ENCODE assay signal across 17 cellular contexts in genomic region chr12:48261773-48262172, GRCh38.
"Had no signal": no experiment of that assay in that cellular context is flagged by ENCODE, and none has a peak within 500 bp of the region (broad histone marks: within the 10 kb centered on the region; RNA-seq: fewer than 3 reads in every experiment).

No MANE protein-coding gene starts in this region.

- H3K4me1 ChIP-seq: stomach, suprapubic skin, testis, thyroid gland, tibial artery, tibial nerve, transverse colon, upper lobe of left lung, upper lobe of right lung, uterus, vagina had no signal

- H3K27ac ChIP-seq: stomach, suprapubic skin, testis, thoracic aorta, thyroid gland, tibial artery, tibial nerve, transverse colon, upper lobe of left lung, upper lobe of right lung, uterus, vagina had no signal

- H3K36me3 ChIP-seq: stomach, suprapubic skin, thoracic aorta, thyroid gland, tibial artery, tibial nerve, transverse colon, upper lobe of left lung, upper lobe of right lung, uterus, vagina had no signal

- ATAC-seq: stimulated activated effector memory CD8-positive, alpha-beta T cell treated with anti-CD3 and anti-CD28 coated beads, Interleukin-12 subunit alpha, Interleukin-12 subunit beta, amount 100 ng/mL, for 72 hours; stimulated activated memory B cell treated with anti-CD40 and anti-IgM and Interleukin-4, amounts not matched to agents 10 μg/mL and 1 μg/mL and 100 μg/mL, for 72 hours; stimulated activated naive B cell treated with anti-CD40 and anti-IgM and Interleukin-4, amounts not matched to agents 10 μg/mL and 1 μg/mL and 100 μg/mL, for 72 hours; stimulated activated naive CD8-positive, alpha-beta T cell treated with anti-CD3 and anti-CD28 coated beads, Interleukin-15, amount 100 ng/mL, for 72 hours; stimulated activated naive CD8-positive, alpha-beta T cell treated with anti-CD3 and anti-CD28 coated beads, Interleukin-15, Interleukin-2, amounts not matched to agents 100 U/mL and 50 U/mL, for 24 hours; upper lobe of right lung had no signal

- H3K4me3 ChIP-seq: stomach, suprapubic skin, testis, thoracic aorta, thyroid gland, tibial artery, tibial nerve, transverse colon, upper lobe of left lung, upper lobe of right lung, uterus, vagina had no signal

- H3K9me3 ChIP-seq: stomach, suprapubic skin, testis, thoracic aorta, thyroid gland, tibial artery, tibial nerve, transverse colon, upper lobe of left lung, upper lobe of right lung, uterus, vagina had no signal
